ENCODE assay signal across 19 cellular contexts in the genomic region with DNA sequence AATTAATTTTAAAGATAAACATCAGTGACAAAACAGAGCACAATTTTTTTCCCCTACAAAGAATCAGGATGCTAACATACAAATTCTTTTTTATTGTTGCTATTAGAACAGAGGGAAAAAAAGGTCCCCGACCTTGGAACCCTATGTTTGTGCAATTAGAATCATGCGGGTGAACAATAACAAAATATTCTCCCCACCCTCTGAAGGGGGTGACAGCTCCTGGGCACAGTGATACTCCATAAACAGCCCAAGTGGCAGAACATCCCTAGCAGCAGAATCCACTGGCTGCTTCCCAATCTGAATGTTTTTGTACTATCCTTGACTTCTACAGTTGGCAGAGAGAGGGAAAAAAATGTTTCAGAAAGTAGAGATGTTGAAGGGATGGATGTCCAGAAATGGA.
"Had no signal": no experiment of that assay in that cellular context is flagged by ENCODE, and none has a peak within 500 bp of the region (broad histone marks: within the 10 kb centered on the region; RNA-seq: fewer than 3 reads in every experiment).

No MANE protein-coding gene starts in this region.

- DNase-seq: Karpas-422, Kasumi-1, MM.1S, MV-4-11, NCI-H1048, NCI-H1417 treated with DMSO at 0.1 percent for 48 hours, NCI-H1436, NCI-H1436 treated with DMSO at 0.1 percent for 48 hours, NCI-H187, NCI-H187 treated with DMSO at 0.1 percent for 48 hours, NCI-H1930, NCI-H2081 treated with DMSO at 0.1 percent for 48 hours, NCI-H2107, NCI-H2227 treated with DMSO at 0.1 percent for 48 hours, NCI-H226, NCI-H345, NCI-H510A had no signal

- H3K27me3 ChIP-seq: MG63 had no signal

- H3K4me2 ChIP-seq: KMS-11 had no signal

- H3K4me3 ChIP-seq: MG63 had no signal

- H3K9me3 ChIP-seq: MG63 had no signal

- H3K36me3 ChIP-seq: MG63 had no signal

- H3K9ac ChIP-seq: KMS-11 had no signal

- H3K27ac ChIP-seq: KMS-11 had no signal
